12 cellular contexts compared by ENCODE assay signal in genomic region chr2:9761547-9761946, GRCh38.
"Had no signal": no experiment of that assay in that cellular context is flagged by ENCODE, and none has a peak within 500 bp of the region (broad histone marks: within the 10 kb centered on the region; RNA-seq: fewer than 3 reads in every experiment).

No MANE protein-coding gene starts in this region.

- H3K27me3 ChIP-seq: breast epithelium, foreskin keratinocyte, pancreas, tibial nerve had no signal

- DNase-seq: activated CD4-positive, alpha-beta memory T cell treated with anti-CD3 and anti-CD28 coated beads for 36 hours; activated CD4-positive, CD25-positive, alpha-beta regulatory T cell treated with anti-CD3 and anti-CD28 coated beads, Interleukin-2, amount 50 U/mL, for 72 hours; activated gamma-delta T cell treated with Interleukin-2 at 50 U/mL for 16 hours; activated naive CD8-positive, alpha-beta T cell treated with anti-CD3 and anti-CD28 coated beads for 36 hours; activated T-cell treated with anti-CD3 and anti-CD28 coated beads, Interleukin-2, amount 50 U/mL, for 48 hours; esophagus squamous epithelium; foreskin keratinocyte; mesendoderm; pancreas had no signal

- H3K36me3 ChIP-seq: breast epithelium, esophagus squamous epithelium, pancreas, tibial nerve had no signal

- H3K4me3 ChIP-seq: breast epithelium, esophagus squamous epithelium, pancreas, tibial nerve had no signal

- ATAC-seq: foreskin keratinocyte; pancreas; stimulated activated effector memory CD8-positive, alpha-beta T cell treated with anti-CD3 and anti-CD28 coated beads, Interleukin-12 subunit alpha, Interleukin-12 subunit beta, amount 100 ng/mL, for 72 hours had no signal

- H3K27ac ChIP-seq: breast epithelium, esophagus squamous epithelium, foreskin keratinocyte, pancreas, tibial nerve had no signal

- H3K9me3 ChIP-seq: breast epithelium, esophagus squamous epithelium, pancreas, tibial nerve had no signal
